ENCODE assay signal across 18 cellular contexts in genomic region chr9:35342221-35342620, GRCh38.
DNase-seq lines count a peak whose midpoint lies in the region; ATAC-seq, FAIRE-seq and TF ChIP-seq lines count a peak whose summit lies in the region.
"Had no signal": no experiment of that assay in that cellular context is flagged by ENCODE, and none has a peak within 500 bp of the region (broad histone marks: within the 10 kb centered on the region; RNA-seq: fewer than 3 reads in every experiment).

No MANE protein-coding gene starts in this region.

- in situ Hi-C loops in HepG2 (cut with HindIII; ENCODE audit: extremely low pct_ligation_motif_present, low pct_unique_long_range_greater_than_20kb): no loop called here

- H2AFZ ChIP-seq in GM23338 (no peak overlapping the region), HepG2 (ENCODE audit: low read length) (no peak overlapping the region)

- ATAC-seq in GM23338: no peak
- ATAC-seq in HepG2: no peak
- ATAC-seq: CD8-positive, alpha-beta T cell had no signal

- H3K36me3 ChIP-seq in GM23338 (ENCODE audit: insufficient read depth): no peaks in the 10 kb centered on the region
- peaks cover 1 to 8% (median 4%) of the 10 kb centered on the region in 3 donors for H3K36me3 ChIP-seq in skeletal muscle tissue (ENCODE audit: control insufficient read depth in 3 of 3, insufficient read depth in 3 of 3, low read length in 3 of 3)
- peaks cover 0 to 4% of the 10 kb centered on the region in 2 experiments; a peak in 1 of 5 replicates for H3K36me3 ChIP-seq in HepG2 (replicated peaks in 1 of 2; ENCODE audit: control insufficient read depth in 1 of 2, insufficient read depth in 2 of 2, low read length in 2 of 2)
- H3K36me3 ChIP-seq: pancreas had no signal

- H4K20me1 ChIP-seq in GM23338 (replicated peaks; ENCODE audit: insufficient read depth) (peaks cover 7% of the 10 kb centered on the region), HepG2 (ENCODE audit: insufficient read depth, low read length) (no peaks in the 10 kb centered on the region)

- CTCF ChIA-PET in HepG2 (lab: Yijun Ruan, JAX; ENCODE audit: low intra/inter-chr PET ratio, low total read pairs): no interaction called here

- FAIRE-seq in HepG2 (lab: Jason Lieb, UNC): no peak
- FAIRE-seq: GM12891, islet of Langerhans, pancreas had no signal

- H3K36me3 Mint-ChIP-seq in GM23338 (ENCODE audit: low read depth): no peaks in the 10 kb centered on the region
- H3K36me3 Mint-ChIP-seq: CD8-positive, alpha-beta T cell had no signal

- POLR2A ChIA-PET in HepG2 (lab: Yijun Ruan, JAX): no interaction called here

- TF ChIP-seq RAD21 in HepG2 (CRISPR knock-in tag; IDR thresholded peaks at IDR 0.05): no peak

- no peak for DNase-seq in GM23338 (ENCODE audit: low spot score)
- peak; percentile 33 for DNase-seq in OCI-M1 (lab: John Stamatoyannopoulos, UW)
- peak; percentile 15 for DNase-seq in fibroblast of villous mesenchyme (ENCODE audit: low read depth)
- no peak for DNase-seq in stimulated activated CD4-positive, alpha-beta T cell treated with anti-CD3 and anti-CD28 coated beads, Interleukin-2, amount 100 ng/mL, for 24 hours
- no peak for DNase-seq in HepG2 (ENCODE audit: low spot score)
- DNase-seq in ureter (ENCODE audit: low spot score): no peak
- DNase-seq in mesenteric fat pad (ENCODE audit: low spot score): no peak
- DNase-seq: activated CD4-positive, alpha-beta T cell treated with anti-CD3 and anti-CD28 coated beads for 4 hours; activated naive CD4-positive, alpha-beta T cell treated with anti-CD3 and anti-CD28 coated beads, Interleukin-2, amount 50 U/mL, for 16 hours; CD8-positive, alpha-beta T cell; central memory CD4-positive, alpha-beta T cell; NCI-H1436 treated with DMSO at 0.1 percent for 48 hours; stimulated activated CD4-positive, alpha-beta T cell treated with anti-CD3 and anti-CD28 coated beads, Interleukin-12 subunit alpha, Interleukin-12 subunit beta, amount 100 ng/mL, for 4 hours had no signal

- no peak for TF ChIP-seq POLR2A in HepG2 (IDR thresholded peaks at IDR 0.05; ENCODE audit: insufficient read depth in 1 of 2, low read depth in 2 of 2, low read length in 2 of 2)

- peaks cover 10% of the 10 kb centered on the region for H3K4me1 ChIP-seq in GM23338 (ENCODE audit: insufficient read depth)
- H3K4me1 ChIP-seq in skeletal muscle tissue (ENCODE audit: control insufficient read depth in 3 of 3, insufficient read depth in 3 of 3, low read length in 3 of 3): peaks cover 29 to 43% (median 38%) of the 10 kb centered on the region in 3 donors
- peaks cover under 1% of the 10 kb centered on the region for H3K4me1 ChIP-seq in HepG2 (ENCODE audit: insufficient read depth, low read length)

- H3K27me3 ChIP-seq in GM23338 (ENCODE audit: insufficient read depth) (no peaks in the 10 kb centered on the region), skeletal muscle tissue (ENCODE audit: control insufficient read depth in 3 of 3, insufficient read depth in 3 of 3, low read length in 3 of 3) (no peaks in the 10 kb centered on the region), HepG2 (ENCODE audit: control insufficient read depth in 1 of 2, insufficient read depth in 2 of 2, low read length in 2 of 2) (no peaks in the 10 kb centered on the region)
- H3K27me3 ChIP-seq: pancreas had no signal

- no peak for TF ChIP-seq EP300 in HepG2 (IDR thresholded peaks at IDR 0.05; ENCODE audit: low read depth in 2 of 2, low read length in 2 of 2)
- TF ChIP-seq EP300 in HepG2 (CRISPR knock-in tag; IDR thresholded peaks at IDR 0.05; ENCODE audit: borderline replicate concordance): no peak

- H3K9ac ChIP-seq in skeletal muscle tissue (ENCODE audit: low read depth in 1 of 3, low read length in 3 of 3) (peak overlapping the region; percentile 65 to 79 (median 71)), HepG2 (ENCODE audit: insufficient read depth, low read depth, low read length) (no peak overlapping the region)

- no peaks in the 10 kb centered on the region for H3F3A ChIP-seq in GM23338 (replicated peaks; ENCODE audit: low read depth)

- H3K4me2 ChIP-seq in GM23338 (no peak overlapping the region), HepG2 (ENCODE audit: low read depth, low read length) (no peak overlapping the region)

- 96% methylated on average over 3 of the region's 3 CpGs for WGBS in HepG2 (ENCODE audit: low lambda C conversion rate)

- H3K27me3 Mint-ChIP-seq in GM23338 (ENCODE audit: insufficient read depth, low read depth, poor library complexity): peaks cover 2% of the 10 kb centered on the region

- H3K9me3 ChIP-seq in skeletal muscle tissue (ENCODE audit: control insufficient read depth in 3 of 3, low read length in 3 of 3) (no peaks in the 10 kb centered on the region), HepG2 (ENCODE audit: low read length) (no peaks in the 10 kb centered on the region)
- H3K9me3 ChIP-seq: pancreas had no signal

- H3K27ac ChIP-seq in GM23338 (ENCODE audit: low read depth) (no peak overlapping the region), skeletal muscle tissue (ENCODE audit: low read depth, low read length) (peak overlapping the region; percentile 92), HepG2 (ENCODE audit: extremely low read length, insufficient read depth, low read length) (no peak overlapping the region)
- H3K27ac ChIP-seq: pancreas had no signal

- H3K27ac Mint-ChIP-seq in GM23338: peak overlapping the region; percentile 69; the same call in 1 of the 2 replicates
- H3K27ac Mint-ChIP-seq: CD8-positive, alpha-beta T cell; T-helper 1 cell treated with Interleukin-12 subunit alpha and Interleukin-12 subunit beta and Interleukin-4 antibody, amounts not matched to agents 30 μg/mL and 1 μg/mL, for 36 hours had no signal

- H3K79me2 ChIP-seq in GM23338 (replicated peaks; ENCODE audit: insufficient read depth): no peaks in the 10 kb centered on the region
- H3K79me2 ChIP-seq in HepG2 (ENCODE audit: insufficient read depth, low read length): no peaks in the 10 kb centered on the region

- H3K4me3 Mint-ChIP-seq in GM23338: no peak overlapping the region
- H3K4me3 Mint-ChIP-seq: CD8-positive, alpha-beta T cell; T-helper 1 cell treated with Interleukin-12 subunit alpha and Interleukin-12 subunit beta and Interleukin-4 antibody, amounts not matched to agents 30 μg/mL and 1 μg/mL, for 36 hours had no signal

- H3K4me1 Mint-ChIP-seq in GM23338: peaks cover 21% of the 10 kb centered on the region; the same call in 2 of the 3 replicates

- TF ChIP-seq CTCF in GM23338 (conservative IDR thresholded peaks at IDR 0.05; ENCODE audit: low read depth in 2 of 2): no peak
- no peak for TF ChIP-seq CTCF in fibroblast of villous mesenchyme (IDR thresholded peaks at IDR 0.05; ENCODE audit: insufficient read depth, low read depth, low read length)
- TF ChIP-seq CTCF in HepG2 (CRISPR knock-in tag; IDR thresholded peaks at IDR 0.05): no peak

- no peaks in the 10 kb centered on the region for H3K9me3 Mint-ChIP-seq in GM23338
- H3K9me3 Mint-ChIP-seq: CD8-positive, alpha-beta T cell; T-helper 1 cell treated with Interleukin-12 subunit alpha and Interleukin-12 subunit beta and Interleukin-4 antibody, amounts not matched to agents 30 μg/mL and 1 μg/mL, for 36 hours had no signal

- H3K9me2 ChIP-seq in GM23338 (ENCODE audit: insufficient read depth): no peaks in the 10 kb centered on the region

- no peak overlapping the region for H3K4me3 ChIP-seq in GM23338
- H3K4me3 ChIP-seq in fibroblast of villous mesenchyme (ENCODE audit: low read depth, low read length): no peak overlapping the region
- peak overlapping the region; percentile 59 to 75 (median 72) for H3K4me3 ChIP-seq in skeletal muscle tissue (ENCODE audit: low read length in 3 of 3)
- no peak overlapping the region for H3K4me3 ChIP-seq in HepG2 (replicated peaks in 1 of 3; ENCODE audit: insufficient read depth in 1 of 3, low read depth in 2 of 3, low read length in 3 of 3)
- H3K4me3 ChIP-seq: pancreas had no signal

- BruUV-seq in HepG2 (replicated peaks; lab: Mats Ljungman, UMichigan): no TSS peak

- intact Hi-C loops in HepG2 (cut with micrococcal nuclease; ENCODE audit: unreplicated experiment): no loop called here

TF ChIP-seq in HepG2, 621 proteins besides CTCF, POLR2A, EP300 and RAD21 (continues in another document):
- TF ChIP-seq EEA1 (CRISPR knock-in tag; IDR thresholded peaks at IDR 0.05; ENCODE audit: borderline replicate concordance): no peak
- no peak for TF ChIP-seq ZNF552 (CRISPR knock-in tag; IDR thresholded peaks at IDR 0.05; ENCODE audit: borderline replicate concordance)
- no peak for TF ChIP-seq NKX3-1 (CRISPR knock-in tag; IDR thresholded peaks at IDR 0.05)
- no peak for TF ChIP-seq TEF (CRISPR knock-in tag; IDR thresholded peaks at IDR 0.05)
- no peak for TF ChIP-seq KLF13 (CRISPR knock-in tag; IDR thresholded peaks at IDR 0.05)
- TF ChIP-seq LBX2 (CRISPR knock-in tag; IDR thresholded peaks at IDR 0.05; ENCODE audit: borderline replicate concordance): no peak
- TF ChIP-seq BATF2 (CRISPR knock-in tag; IDR thresholded peaks at IDR 0.05): no peak
- TF ChIP-seq HOXA3 (CRISPR knock-in tag; IDR thresholded peaks at IDR 0.05): no peak
- no peak for TF ChIP-seq SMARCC2 (IDR thresholded peaks at IDR 0.05)

Comparison
In these comparisons a context has a peak if more than half of its experiments do, and no peak if none do; other contexts are left out.
1. DNase-seq: peak in OCI-M1 (single experiment) and fibroblast of villous mesenchyme (single experiment); none in GM23338 (single experiment), stimulated activated CD4-positive, alpha-beta T cell treated with anti-CD3 and anti-CD28 coated beads, Interleukin-2, amount 100 ng/mL, for 24 hours (0 of 2), HepG2 (single experiment), ureter (single experiment) and mesenteric fat pad (single experiment).
2. H3K4me3 ChIP-seq: peak in skeletal muscle tissue (3 of 3); none in GM23338 (single experiment), fibroblast of villous mesenchyme (single experiment) and HepG2 (0 of 3).